Comparison of ENCODE assay signal across 1 cellular context in the genomic region with DNA sequence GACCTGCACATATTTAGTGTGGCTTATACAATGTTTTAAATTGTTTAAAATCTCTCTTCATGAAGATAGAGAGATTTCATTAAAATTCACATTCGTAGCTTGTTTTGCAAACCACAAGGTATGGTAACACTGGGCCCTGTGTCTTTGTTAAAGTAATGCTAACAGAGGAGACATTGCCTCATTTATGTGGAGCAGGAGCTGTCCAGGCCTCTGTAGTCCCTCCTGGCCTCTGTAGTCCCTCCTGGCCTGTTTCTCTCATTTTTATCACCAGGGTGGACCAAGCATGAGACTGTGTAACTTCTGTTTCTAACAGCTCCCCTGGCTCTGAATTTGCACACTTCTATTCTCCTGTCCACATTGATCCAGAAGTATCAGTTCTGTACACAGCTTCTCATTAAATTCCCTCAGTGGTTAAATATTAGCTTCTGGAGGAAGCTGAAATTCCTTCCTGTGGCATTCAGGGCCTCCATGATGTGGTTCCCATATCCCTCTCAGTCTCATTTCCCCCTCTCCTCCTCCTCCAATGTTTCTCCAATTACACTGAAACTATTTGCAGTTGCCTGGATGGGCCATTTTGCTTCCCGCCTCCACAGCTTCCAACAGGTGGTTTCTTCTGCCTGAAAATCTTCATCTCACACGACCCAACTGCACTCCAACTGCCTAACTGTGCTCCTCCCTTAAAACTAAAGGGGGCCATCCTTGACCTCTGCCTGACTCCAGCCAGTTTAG.
TF ChIP-seq lines count a peak whose summit lies in the region.

No MANE protein-coding gene starts in this region.

TF ChIP-seq in HepG2, 621 proteins besides CTCF, POLR2A, EP300 and RAD21 (continued from another document and continues in another):
- TF ChIP-seq, protein P1, sequence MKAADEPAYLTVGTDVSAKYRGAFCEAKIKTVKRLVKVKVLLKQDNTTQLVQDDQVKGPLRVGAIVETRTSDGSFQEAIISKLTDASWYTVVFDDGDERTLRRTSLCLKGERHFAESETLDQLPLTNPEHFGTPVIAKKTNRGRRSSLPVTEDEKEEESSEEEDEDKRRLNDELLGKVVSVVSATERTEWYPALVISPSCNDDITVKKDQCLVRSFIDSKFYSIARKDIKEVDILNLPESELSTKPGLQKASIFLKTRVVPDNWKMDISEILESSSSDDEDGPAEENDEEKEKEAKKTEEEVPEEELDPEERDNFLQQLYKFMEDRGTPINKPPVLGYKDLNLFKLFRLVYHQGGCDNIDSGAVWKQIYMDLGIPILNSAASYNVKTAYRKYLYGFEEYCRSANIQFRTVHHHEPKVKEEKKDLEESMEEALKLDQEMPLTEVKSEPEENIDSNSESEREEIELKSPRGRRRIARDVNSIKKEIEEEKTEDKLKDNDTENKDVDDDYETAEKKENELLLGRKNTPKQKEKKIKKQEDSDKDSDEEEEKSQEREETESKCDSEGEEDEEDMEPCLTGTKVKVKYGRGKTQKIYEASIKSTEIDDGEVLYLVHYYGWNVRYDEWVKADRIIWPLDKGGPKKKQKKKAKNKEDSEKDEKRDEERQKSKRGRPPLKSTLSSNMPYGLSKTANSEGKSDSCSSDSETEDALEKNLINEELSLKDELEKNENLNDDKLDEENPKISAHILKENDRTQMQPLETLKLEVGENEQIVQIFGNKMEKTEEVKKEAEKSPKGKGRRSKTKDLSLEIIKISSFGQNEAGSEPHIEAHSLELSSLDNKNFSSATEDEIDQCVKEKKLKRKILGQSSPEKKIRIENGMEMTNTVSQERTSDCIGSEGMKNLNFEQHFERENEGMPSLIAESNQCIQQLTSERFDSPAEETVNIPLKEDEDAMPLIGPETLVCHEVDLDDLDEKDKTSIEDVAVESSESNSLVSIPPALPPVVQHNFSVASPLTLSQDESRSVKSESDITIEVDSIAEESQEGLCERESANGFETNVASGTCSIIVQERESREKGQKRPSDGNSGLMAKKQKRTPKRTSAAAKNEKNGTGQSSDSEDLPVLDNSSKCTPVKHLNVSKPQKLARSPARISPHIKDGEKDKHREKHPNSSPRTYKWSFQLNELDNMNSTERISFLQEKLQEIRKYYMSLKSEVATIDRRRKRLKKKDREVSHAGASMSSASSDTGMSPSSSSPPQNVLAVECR (CRISPR knock-in tag; IDR thresholded peaks at IDR 0.05; ENCODE audit: borderline replicate concordance) = 0 out of 2 replicates have a peak, but pooled peaks have one; percentile 19
- TF ChIP-seq EHMT2 (IDR thresholded peaks at IDR 0.05; ENCODE audit: borderline replicate concordance, low read depth, low read length) (0 out of 2 replicates have a peak, but pooled peaks have one; percentile 33), SRSF1 (optimal IDR thresholded peaks at IDR 0.05; ENCODE audit: low read depth, low read length) (no peak), AGO1 (IDR thresholded peaks at IDR 0.05; ENCODE audit: low read depth, low read length, poor library complexity, severe bottlenecking) (no peak), ERF (CRISPR knock-in tag; IDR thresholded peaks at IDR 0.05) (peak; percentile 28; the same call in 1 of the 2 replicates), GABPB1 (CRISPR knock-in tag; IDR thresholded peaks at IDR 0.05) (no peak), ZMYM4 (CRISPR knock-in tag; IDR thresholded peaks at IDR 0.05) (peak; percentile 71), GATAD2A (CRISPR knock-in tag; IDR thresholded peaks at IDR 0.05) (0 out of 2 replicates have a peak, but pooled peaks have one; percentile 11), TEAD2 (CRISPR knock-in tag; IDR thresholded peaks at IDR 0.05) (0 out of 2 replicates have a peak, but pooled peaks have one; percentile 4), ZNF367 (CRISPR knock-in tag; IDR thresholded peaks at IDR 0.05; ENCODE audit: borderline replicate concordance) (no peak), CBX2 (IDR thresholded peaks at IDR 0.05; ENCODE audit: low read depth, low read length) (no peak), CBX2 (CRISPR knock-in tag; IDR thresholded peaks at IDR 0.05; ENCODE audit: low read depth) (no peak), MIXL1 (CRISPR knock-in tag; IDR thresholded peaks at IDR 0.05) (0 out of 2 replicates have a peak, but pooled peaks have one; percentile 15), GLI4 (CRISPR knock-in tag; IDR thresholded peaks at IDR 0.05; ENCODE audit: borderline replicate concordance) (no peak), TEAD3 (CRISPR knock-in tag; optimal IDR thresholded peaks at IDR 0.05; ENCODE audit: borderline replicate concordance) (peak; percentile 4), REPIN1 (CRISPR knock-in tag; IDR thresholded peaks at IDR 0.05; ENCODE audit: borderline replicate concordance, low read depth) (peak; percentile 39; the same call in 1 of the 2 replicates), ZFY (CRISPR knock-in tag; IDR thresholded peaks at IDR 0.05) (peak; percentile 57; the same call in 1 of the 2 replicates), ZNF17 (CRISPR knock-in tag; IDR thresholded peaks at IDR 0.05) (no peak), FOXP1 (IDR thresholded peaks at IDR 0.05) (no peak), FOXP1 (CRISPR knock-in tag; IDR thresholded peaks at IDR 0.05) (no peak), SMYD3 (CRISPR knock-in tag; IDR thresholded peaks at IDR 0.05) (no peak), NCOR1 (IDR thresholded peaks at IDR 0.05; ENCODE audit: borderline replicate concordance, low read length) (no peak), ZNF10 (CRISPR knock-in tag; IDR thresholded peaks at IDR 0.05; ENCODE audit: borderline replicate concordance, low read depth) (no peak), SMARCC2 (IDR thresholded peaks at IDR 0.05) (no peak), HDAC1 (CRISPR knock-in tag; IDR thresholded peaks at IDR 0.05) (no peak), PHF20 (CRISPR knock-in tag; IDR thresholded peaks at IDR 0.05) (no peak), NFKBIZ (CRISPR knock-in tag; IDR thresholded peaks at IDR 0.05) (no peak), MAFK (conservative IDR thresholded peaks at IDR 0.05 in 1 of 2, IDR thresholded peaks at IDR 0.05 in 1 of 2; ENCODE audit: low read length in 2 of 2) (no peak)
- TF ChIP-seq, protein P2, sequence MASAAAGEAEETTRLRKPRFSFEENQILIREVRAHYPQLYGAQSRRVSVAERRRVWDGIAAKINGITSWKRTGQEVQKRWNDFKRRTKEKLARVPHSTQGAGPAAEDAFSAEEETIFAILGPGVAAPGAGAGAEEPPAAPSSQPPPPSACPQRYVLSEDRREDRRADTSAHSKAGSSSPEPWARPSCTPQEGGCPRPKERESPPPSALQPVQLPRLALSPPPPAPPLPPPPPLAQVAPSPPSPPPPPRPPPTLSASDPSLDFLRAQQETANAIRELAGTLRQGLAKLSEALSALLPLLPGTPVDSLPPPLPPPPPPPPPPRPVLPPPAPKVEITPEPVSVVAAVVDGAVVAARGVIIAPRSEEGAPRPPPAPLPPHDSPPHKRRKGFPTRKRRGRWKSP (CRISPR knock-in tag; IDR thresholded peaks at IDR 0.05) = 0 out of 2 replicates have a peak, but pooled peaks have one; percentile 26
- TF ChIP-seq, protein P3, sequence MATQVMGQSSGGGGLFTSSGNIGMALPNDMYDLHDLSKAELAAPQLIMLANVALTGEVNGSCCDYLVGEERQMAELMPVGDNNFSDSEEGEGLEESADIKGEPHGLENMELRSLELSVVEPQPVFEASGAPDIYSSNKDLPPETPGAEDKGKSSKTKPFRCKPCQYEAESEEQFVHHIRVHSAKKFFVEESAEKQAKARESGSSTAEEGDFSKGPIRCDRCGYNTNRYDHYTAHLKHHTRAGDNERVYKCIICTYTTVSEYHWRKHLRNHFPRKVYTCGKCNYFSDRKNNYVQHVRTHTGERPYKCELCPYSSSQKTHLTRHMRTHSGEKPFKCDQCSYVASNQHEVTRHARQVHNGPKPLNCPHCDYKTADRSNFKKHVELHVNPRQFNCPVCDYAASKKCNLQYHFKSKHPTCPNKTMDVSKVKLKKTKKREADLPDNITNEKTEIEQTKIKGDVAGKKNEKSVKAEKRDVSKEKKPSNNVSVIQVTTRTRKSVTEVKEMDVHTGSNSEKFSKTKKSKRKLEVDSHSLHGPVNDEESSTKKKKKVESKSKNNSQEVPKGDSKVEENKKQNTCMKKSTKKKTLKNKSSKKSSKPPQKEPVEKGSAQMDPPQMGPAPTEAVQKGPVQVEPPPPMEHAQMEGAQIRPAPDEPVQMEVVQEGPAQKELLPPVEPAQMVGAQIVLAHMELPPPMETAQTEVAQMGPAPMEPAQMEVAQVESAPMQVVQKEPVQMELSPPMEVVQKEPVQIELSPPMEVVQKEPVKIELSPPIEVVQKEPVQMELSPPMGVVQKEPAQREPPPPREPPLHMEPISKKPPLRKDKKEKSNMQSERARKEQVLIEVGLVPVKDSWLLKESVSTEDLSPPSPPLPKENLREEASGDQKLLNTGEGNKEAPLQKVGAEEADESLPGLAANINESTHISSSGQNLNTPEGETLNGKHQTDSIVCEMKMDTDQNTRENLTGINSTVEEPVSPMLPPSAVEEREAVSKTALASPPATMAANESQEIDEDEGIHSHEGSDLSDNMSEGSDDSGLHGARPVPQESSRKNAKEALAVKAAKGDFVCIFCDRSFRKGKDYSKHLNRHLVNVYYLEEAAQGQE (IDR thresholded peaks at IDR 0.05; ENCODE audit: borderline replicate concordance in 1 of 2, low read depth in 1 of 2, low read length in 2 of 2) = peak in 1 of 2 experiments; percentile 89
- TF ChIP-seq, protein P4, sequence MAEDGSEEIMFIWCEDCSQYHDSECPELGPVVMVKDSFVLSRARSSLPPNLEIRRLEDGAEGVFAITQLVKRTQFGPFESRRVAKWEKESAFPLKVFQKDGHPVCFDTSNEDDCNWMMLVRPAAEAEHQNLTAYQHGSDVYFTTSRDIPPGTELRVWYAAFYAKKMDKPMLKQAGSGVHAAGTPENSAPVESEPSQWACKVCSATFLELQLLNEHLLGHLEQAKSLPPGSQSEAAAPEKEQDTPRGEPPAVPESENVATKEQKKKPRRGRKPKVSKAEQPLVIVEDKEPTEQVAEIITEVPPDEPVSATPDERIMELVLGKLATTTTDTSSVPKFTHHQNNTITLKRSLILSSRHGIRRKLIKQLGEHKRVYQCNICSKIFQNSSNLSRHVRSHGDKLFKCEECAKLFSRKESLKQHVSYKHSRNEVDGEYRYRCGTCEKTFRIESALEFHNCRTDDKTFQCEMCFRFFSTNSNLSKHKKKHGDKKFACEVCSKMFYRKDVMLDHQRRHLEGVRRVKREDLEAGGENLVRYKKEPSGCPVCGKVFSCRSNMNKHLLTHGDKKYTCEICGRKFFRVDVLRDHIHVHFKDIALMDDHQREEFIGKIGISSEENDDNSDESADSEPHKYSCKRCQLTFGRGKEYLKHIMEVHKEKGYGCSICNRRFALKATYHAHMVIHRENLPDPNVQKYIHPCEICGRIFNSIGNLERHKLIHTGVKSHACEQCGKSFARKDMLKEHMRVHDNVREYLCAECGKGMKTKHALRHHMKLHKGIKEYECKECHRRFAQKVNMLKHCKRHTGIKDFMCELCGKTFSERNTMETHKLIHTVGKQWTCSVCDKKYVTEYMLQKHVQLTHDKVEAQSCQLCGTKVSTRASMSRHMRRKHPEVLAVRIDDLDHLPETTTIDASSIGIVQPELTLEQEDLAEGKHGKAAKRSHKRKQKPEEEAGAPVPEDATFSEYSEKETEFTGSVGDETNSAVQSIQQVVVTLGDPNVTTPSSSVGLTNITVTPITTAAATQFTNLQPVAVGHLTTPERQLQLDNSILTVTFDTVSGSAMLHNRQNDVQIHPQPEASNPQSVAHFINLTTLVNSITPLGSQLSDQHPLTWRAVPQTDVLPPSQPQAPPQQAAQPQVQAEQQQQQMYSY (CRISPR knock-in tag; IDR thresholded peaks at IDR 0.05) = no peak
- TF ChIP-seq, protein P5, sequence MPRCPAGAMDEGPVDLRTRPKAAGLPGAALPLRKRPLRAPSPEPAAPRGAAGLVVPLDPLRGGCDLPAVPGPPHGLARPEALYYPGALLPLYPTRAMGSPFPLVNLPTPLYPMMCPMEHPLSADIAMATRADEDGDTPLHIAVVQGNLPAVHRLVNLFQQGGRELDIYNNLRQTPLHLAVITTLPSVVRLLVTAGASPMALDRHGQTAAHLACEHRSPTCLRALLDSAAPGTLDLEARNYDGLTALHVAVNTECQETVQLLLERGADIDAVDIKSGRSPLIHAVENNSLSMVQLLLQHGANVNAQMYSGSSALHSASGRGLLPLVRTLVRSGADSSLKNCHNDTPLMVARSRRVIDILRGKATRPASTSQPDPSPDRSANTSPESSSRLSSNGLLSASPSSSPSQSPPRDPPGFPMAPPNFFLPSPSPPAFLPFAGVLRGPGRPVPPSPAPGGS (CRISPR knock-in tag; IDR thresholded peaks at IDR 0.05) = no peak
- TF ChIP-seq, protein P6, sequence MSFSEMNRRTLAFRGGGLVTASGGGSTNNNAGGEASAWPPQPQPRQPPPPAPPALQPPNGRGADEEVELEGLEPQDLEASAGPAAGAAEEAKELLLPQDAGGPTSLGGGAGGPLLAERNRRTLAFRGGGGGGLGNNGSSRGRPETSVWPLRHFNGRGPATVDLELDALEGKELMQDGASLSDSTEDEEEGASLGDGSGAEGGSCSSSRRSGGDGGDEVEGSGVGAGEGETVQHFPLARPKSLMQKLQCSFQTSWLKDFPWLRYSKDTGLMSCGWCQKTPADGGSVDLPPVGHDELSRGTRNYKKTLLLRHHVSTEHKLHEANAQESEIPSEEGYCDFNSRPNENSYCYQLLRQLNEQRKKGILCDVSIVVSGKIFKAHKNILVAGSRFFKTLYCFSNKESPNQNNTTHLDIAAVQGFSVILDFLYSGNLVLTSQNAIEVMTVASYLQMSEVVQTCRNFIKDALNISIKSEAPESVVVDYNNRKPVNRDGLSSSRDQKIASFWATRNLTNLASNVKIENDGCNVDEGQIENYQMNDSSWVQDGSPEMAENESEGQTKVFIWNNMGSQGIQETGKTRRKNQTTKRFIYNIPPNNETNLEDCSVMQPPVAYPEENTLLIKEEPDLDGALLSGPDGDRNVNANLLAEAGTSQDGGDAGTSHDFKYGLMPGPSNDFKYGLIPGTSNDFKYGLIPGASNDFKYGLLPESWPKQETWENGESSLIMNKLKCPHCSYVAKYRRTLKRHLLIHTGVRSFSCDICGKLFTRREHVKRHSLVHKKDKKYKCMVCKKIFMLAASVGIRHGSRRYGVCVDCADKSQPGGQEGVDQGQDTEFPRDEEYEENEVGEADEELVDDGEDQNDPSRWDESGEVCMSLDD (CRISPR knock-in tag; IDR thresholded peaks at IDR 0.05; ENCODE audit: borderline replicate concordance) = no peak
- TF ChIP-seq, protein P7, sequence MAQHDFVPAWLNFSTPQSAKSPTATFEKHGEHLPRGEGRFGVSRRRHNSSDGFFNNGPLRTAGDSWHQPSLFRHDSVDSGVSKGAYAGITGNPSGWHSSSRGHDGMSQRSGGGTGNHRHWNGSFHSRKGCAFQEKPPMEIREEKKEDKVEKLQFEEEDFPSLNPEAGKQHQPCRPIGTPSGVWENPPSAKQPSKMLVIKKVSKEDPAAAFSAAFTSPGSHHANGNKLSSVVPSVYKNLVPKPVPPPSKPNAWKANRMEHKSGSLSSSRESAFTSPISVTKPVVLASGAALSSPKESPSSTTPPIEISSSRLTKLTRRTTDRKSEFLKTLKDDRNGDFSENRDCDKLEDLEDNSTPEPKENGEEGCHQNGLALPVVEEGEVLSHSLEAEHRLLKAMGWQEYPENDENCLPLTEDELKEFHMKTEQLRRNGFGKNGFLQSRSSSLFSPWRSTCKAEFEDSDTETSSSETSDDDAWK (CRISPR knock-in tag; IDR thresholded peaks at IDR 0.05) = no peak
